In the genomic region with DNA sequence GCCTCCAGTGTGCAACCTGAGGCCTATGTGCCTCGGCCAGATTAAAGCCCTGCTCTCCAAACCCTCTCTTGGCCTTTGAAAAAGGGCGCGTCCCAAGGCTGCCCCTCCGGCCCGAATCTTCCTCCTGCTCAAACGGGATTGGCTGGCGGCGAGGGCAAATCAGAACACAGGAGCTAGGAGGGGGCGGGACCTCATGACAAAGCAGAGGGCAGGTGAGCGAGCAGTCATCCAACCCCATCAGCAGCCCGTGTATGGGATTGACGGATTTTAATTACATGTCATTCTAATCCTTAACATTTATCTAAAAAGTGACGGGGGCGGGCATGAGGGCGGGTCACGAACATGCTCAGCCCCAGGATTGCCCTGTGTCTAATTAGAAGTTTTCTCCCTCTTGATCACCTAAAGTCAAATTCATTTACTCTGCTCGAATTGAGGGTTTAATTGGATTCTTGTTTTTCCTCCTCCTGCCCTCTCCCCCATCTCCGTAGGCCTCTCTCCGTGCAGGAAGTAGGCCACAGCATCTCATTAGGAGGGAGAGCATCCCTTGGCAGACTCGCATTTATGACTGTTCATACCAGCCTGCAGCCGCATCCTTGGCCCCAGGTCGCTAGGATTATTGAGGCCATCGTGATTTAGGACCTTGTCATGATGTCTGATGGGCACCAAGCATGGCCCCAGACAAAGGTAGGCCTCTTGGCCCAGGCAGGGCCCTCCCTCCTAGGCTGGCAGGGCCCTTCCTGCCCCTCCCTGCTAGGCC, we compare ENCODE assay signal across 34 cellular contexts.
A peak's percentile ranks its signal among the peaks of the same experiment; 100 is the strongest.
DNase-seq lines count a peak whose midpoint lies in the region; ATAC-seq, FAIRE-seq and TF ChIP-seq lines count a peak whose summit lies in the region.
"Had no signal": no experiment of that assay in that cellular context is flagged by ENCODE, and none has a peak within 500 bp of the region (broad histone marks: within the 10 kb centered on the region; RNA-seq: fewer than 3 reads in every experiment).

No MANE protein-coding gene starts in this region.

- H2BK12ac ChIP-seq in H1 (ENCODE audit: low read depth, low read length), result no peak overlapping the region; the same call in 1 of the 2 replicates

- H2BK5ac ChIP-seq in H1 (ENCODE audit: low read depth, low read length) (no peak overlapping the region), mesendoderm (ENCODE audit: low read length) (no peak overlapping the region)

- H3K56ac ChIP-seq in H1 (replicated peaks; ENCODE audit: insufficient read length, low read depth, low read length) (no peak overlapping the region), mesendoderm (ENCODE audit: low read length) (no peak overlapping the region)

- no peaks in the 10 kb centered on the region for H3K9me3 ChIP-seq in H1 (ENCODE audit: insufficient read depth in 2 of 2, low read depth in 1 of 2, low read length in 1 of 2)

- no peak overlapping the region for H2BK20ac ChIP-seq in H1 (ENCODE audit: low read length)

- H4K91ac ChIP-seq in H1 (replicated peaks; ENCODE audit: insufficient read length, low read length), result no peak overlapping the region

- ATAC-seq in activated T-helper 17 cell treated with anti-CD3 and anti-CD28 coated beads, Interleukin-2, amount 50 U/mL, for 72 hours (replicated peaks), result no peak
- ATAC-seq: activated CD4-positive, CD25-positive, alpha-beta regulatory T cell treated with anti-CD3 and anti-CD28 coated beads, Interleukin-2, amount 50 U/mL, for 24 hours; gastroesophageal sphincter; SK-N-SH treated with all-trans-retinoic acid at 6 μM for 48 hours; stimulated activated effector memory CD8-positive, alpha-beta T cell treated with anti-CD3 and anti-CD28 coated beads, Interleukin-12 subunit alpha, Interleukin-12 subunit beta, amount 100 ng/mL, for 72 hours had no signal

- H3K9me3 Mint-ChIP-seq in activated T-helper 17 cell treated with anti-CD3 and anti-CD28 coated beads, Interleukin-2, amount 50 U/mL, for 72 hours, result peaks cover 7% of the 10 kb centered on the region
- H3K9me3 Mint-ChIP-seq: activated naive CD4-positive, alpha-beta T cell treated with anti-CD3 and anti-CD28 coated beads, Interleukin-2, amount 50 U/mL, for 24 hours; stimulated activated effector memory CD8-positive, alpha-beta T cell treated with anti-CD3 and anti-CD28 coated beads, Interleukin-12 subunit alpha, Interleukin-12 subunit beta, amount 100 ng/mL, for 72 hours had no signal

- H2BK15ac ChIP-seq in H1 (ENCODE audit: low read length) (no peak overlapping the region; the same call in 1 of the 2 replicates), mesendoderm (replicated peaks; ENCODE audit: low read depth) (no peak overlapping the region)

- 57% methylated on average over 23 of the region's 23 CpGs; no CpG with 5 or more reads in 1 of the 2 experiments for WGBS in H1 (ENCODE audit: extremely low coverage in 1 of 2, insufficient coverage in 1 of 2, insufficient read length in 1 of 2, insufficient replicate concordance in 2 of 2, low coverage in 1 of 2, low lambda C conversion rate in 2 of 2, missing lambda C conversion rate in 1 of 2), 2 experiments
- no CpG with 5 or more reads among the region's 23 CpGs for WGBS in mesendoderm (ENCODE audit: extremely low coverage, insufficient coverage, low lambda C conversion rate)

- H3K4me3 Mint-ChIP-seq in activated T-helper 17 cell treated with anti-CD3 and anti-CD28 coated beads, Interleukin-2, amount 50 U/mL, for 72 hours, result no peak overlapping the region
- H3K4me3 Mint-ChIP-seq: activated CD4-positive, alpha-beta memory T cell treated with anti-CD3 and anti-CD28 coated beads for 36 hours; activated naive CD4-positive, alpha-beta T cell treated with anti-CD3 and anti-CD28 coated beads, Interleukin-2, amount 50 U/mL, for 24 hours; stimulated activated effector memory CD8-positive, alpha-beta T cell treated with anti-CD3 and anti-CD28 coated beads, Interleukin-12 subunit alpha, Interleukin-12 subunit beta, amount 100 ng/mL, for 72 hours; T-helper 1 cell treated with Interleukin-12 subunit alpha and Interleukin-12 subunit beta and Interleukin-4 antibody, amounts not matched to agents 30 μg/mL and 1 μg/mL, for 36 hours had no signal

- no peaks in the 10 kb centered on the region for H3K79me2 ChIP-seq in H1 (ENCODE audit: control insufficient read depth in 1 of 2, insufficient read depth in 2 of 2, low read length in 2 of 2)
- no peaks in the 10 kb centered on the region for H3K79me2 ChIP-seq in mesendoderm (ENCODE audit: control insufficient read depth, insufficient read depth, low read length)

- TF ChIP-seq CTCF in H1 (IDR thresholded peaks at IDR 0.05; ENCODE audit: control extremely low read depth in 1 of 3, insufficient read depth in 1 of 3, low read depth in 1 of 3, low read length in 3 of 3), result no peak

- no peak overlapping the region for H3K27ac Mint-ChIP-seq in activated T-helper 17 cell treated with anti-CD3 and anti-CD28 coated beads, Interleukin-2, amount 50 U/mL, for 72 hours
- H3K27ac Mint-ChIP-seq: activated CD4-positive, alpha-beta memory T cell treated with anti-CD3 and anti-CD28 coated beads for 36 hours; activated naive CD4-positive, alpha-beta T cell treated with anti-CD3 and anti-CD28 coated beads, Interleukin-2, amount 50 U/mL, for 24 hours; progenitor cell of endocrine pancreas; stimulated activated effector memory CD8-positive, alpha-beta T cell treated with anti-CD3 and anti-CD28 coated beads, Interleukin-12 subunit alpha, Interleukin-12 subunit beta, amount 100 ng/mL, for 72 hours; T-helper 1 cell treated with Interleukin-12 subunit alpha and Interleukin-12 subunit beta and Interleukin-4 antibody, amounts not matched to agents 30 μg/mL and 1 μg/mL, for 36 hours had no signal

- H2BK120ac ChIP-seq in H1 (replicated peaks; ENCODE audit: low read depth, low read length) (no peak overlapping the region), mesendoderm (ENCODE audit: low read depth, low read length) (no peak overlapping the region)

- peak in 1 of 2 experiments; percentile 19; a peak in 1 of 4 replicates for TF ChIP-seq RAD21 in H1 (IDR thresholded peaks at IDR 0.05 in 1 of 2, conservative IDR thresholded peaks at IDR 0.05 in 1 of 2; ENCODE audit: low read depth in 2 of 2, low read length in 2 of 2)

- H3K23me2 ChIP-seq in H1 (ENCODE audit: low read depth, low read length), result no peaks in the 10 kb centered on the region; the same call in 1 of the 2 replicates

- no peak overlapping the region for H4K5ac ChIP-seq in H1 (ENCODE audit: insufficient read length, low read depth, low read length)
- H4K5ac ChIP-seq in mesendoderm (ENCODE audit: low read length), result no peak overlapping the region

- no peaks in the 10 kb centered on the region for H3K4me1 Mint-ChIP-seq in activated T-helper 17 cell treated with anti-CD3 and anti-CD28 coated beads, Interleukin-2, amount 50 U/mL, for 72 hours
- H3K4me1 Mint-ChIP-seq: activated naive CD4-positive, alpha-beta T cell treated with anti-CD3 and anti-CD28 coated beads, Interleukin-2, amount 50 U/mL, for 24 hours; stimulated activated effector memory CD8-positive, alpha-beta T cell treated with anti-CD3 and anti-CD28 coated beads, Interleukin-12 subunit alpha, Interleukin-12 subunit beta, amount 100 ng/mL, for 72 hours had no signal

- no peak for TF ChIP-seq POLR2A in H1 (IDR thresholded peaks at IDR 0.05; ENCODE audit: control extremely low read depth in 1 of 2, low read depth in 2 of 2, low read length in 2 of 2)

- H4K20me1 ChIP-seq in H1 (replicated peaks in 1 of 2; ENCODE audit: control insufficient read depth in 1 of 2, insufficient read depth in 2 of 2, low read length in 2 of 2), result no peaks in the 10 kb centered on the region

- FAIRE-seq in H1 (lab: Jason Lieb, UNC), result no peak
- FAIRE-seq: endothelial cell of umbilical vein, G401.6, TTC549 had no signal

- H3K4ac ChIP-seq in H1 (replicated peaks; ENCODE audit: insufficient read length, low read depth, low read length), result no peak overlapping the region
- no peak overlapping the region for H3K4ac ChIP-seq in mesendoderm (ENCODE audit: low read depth, low read length)

- POLR2A ChIA-PET in H1 (lab: Charles Lee; ENCODE audit: partially characterized antibody), result interaction anchor here (1.4 kb wide), 1 partner anchor 31 kb away, joined by 3 read pairs; no protein-coding TSS in a partner anchor

- H4K8ac ChIP-seq in H1 (ENCODE audit: extremely low read depth, insufficient read depth, low read length) (no peak overlapping the region), mesendoderm (ENCODE audit: low read depth, low read length) (no peak overlapping the region)

- H3K36me3 ChIP-seq in H1 (ENCODE audit: control insufficient read depth in 2 of 4, insufficient read depth in 4 of 4, low read length in 3 of 4) (no peaks in the 10 kb centered on the region), mesendoderm (ENCODE audit: control insufficient read depth, insufficient read depth, low read length) (no peaks in the 10 kb centered on the region)
- H3K36me3 ChIP-seq: breast epithelium, gastroesophageal sphincter, left ventricle myocardium inferior had no signal

- H3K27me3 ChIP-seq in H1 (replicated peaks in 1 of 4; ENCODE audit: control insufficient read depth in 3 of 4, extremely low read depth in 1 of 4, insufficient read depth in 3 of 4, low read length in 3 of 4) (no peaks in the 10 kb centered on the region; a peak in 1 of 7 replicates), mesendoderm (ENCODE audit: insufficient read depth, low read length, poor library complexity) (no peaks in the 10 kb centered on the region)
- H3K27me3 ChIP-seq: breast epithelium, gastroesophageal sphincter had no signal

- no peak overlapping the region for H3K14ac ChIP-seq in H1 (ENCODE audit: insufficient read length)

- TF ChIP-seq EP300 in H1 (IDR thresholded peaks at IDR 0.05; ENCODE audit: borderline replicate concordance in 1 of 2, low read depth in 2 of 2, low read length in 2 of 2), result no peak

- CTCF ChIA-PET in H1 (lab: Charles Lee; ENCODE audit: partially characterized antibody), result interaction anchor here (0.6 kb wide), 2 partner anchors 179 to 340 kb away, joined by 3 read pairs; no protein-coding TSS in a partner anchor

- no peak overlapping the region for H3K9ac ChIP-seq in H1 (replicated peaks in 1 of 4; ENCODE audit: extremely low read depth in 1 of 4, low read depth in 3 of 4, low read length in 3 of 4)
- H3K9ac ChIP-seq in mesendoderm (ENCODE audit: low read length), result no peak overlapping the region

- H3K4me3 ChIP-seq in H1 (ENCODE audit: extremely low read depth in 1 of 4, insufficient read depth in 2 of 4, low read depth in 3 of 4, low read length in 4 of 4) (no peak overlapping the region), mesendoderm (ENCODE audit: low read length) (no peak overlapping the region)
- H3K4me3 ChIP-seq: breast epithelium, gastroesophageal sphincter, left ventricle myocardium inferior, PC-9 had no signal

- peak overlapping the region; percentile 77; the same call in 1 of the 2 replicates for H2AFZ ChIP-seq in H1 (ENCODE audit: low read length)
- H2AFZ ChIP-seq: PC-9 had no signal

- peaks cover 4% of the 10 kb centered on the region for H3K27me3 Mint-ChIP-seq in activated T-helper 17 cell treated with anti-CD3 and anti-CD28 coated beads, Interleukin-2, amount 50 U/mL, for 72 hours
- H3K27me3 Mint-ChIP-seq: activated CD4-positive, alpha-beta memory T cell treated with anti-CD3 and anti-CD28 coated beads for 36 hours; activated naive CD4-positive, alpha-beta T cell treated with anti-CD3 and anti-CD28 coated beads, Interleukin-2, amount 50 U/mL, for 24 hours had no signal

- H2AK5ac ChIP-seq in H1 (ENCODE audit: low read depth, low read length), result no peak overlapping the region
- H2AK5ac ChIP-seq in mesendoderm (ENCODE audit: low read length), result no peak overlapping the region

- no peak overlapping the region for H3K23ac ChIP-seq in H1 (ENCODE audit: insufficient read length)
- H3K23ac ChIP-seq in mesendoderm (ENCODE audit: low read length), result no peak overlapping the region

- H3K4me2 ChIP-seq in H1 (ENCODE audit: insufficient read depth in 1 of 2, low read depth in 2 of 2, low read length in 2 of 2) (no peak overlapping the region), mesendoderm (ENCODE audit: low read length) (no peak overlapping the region)
- H3K4me2 ChIP-seq: PC-9 had no signal

- H3K18ac ChIP-seq in H1 (ENCODE audit: extremely low read depth, low read length) (no peak overlapping the region), mesendoderm (ENCODE audit: low read length) (no peak overlapping the region)

- H3K36me3 Mint-ChIP-seq in activated T-helper 17 cell treated with anti-CD3 and anti-CD28 coated beads, Interleukin-2, amount 50 U/mL, for 72 hours (ENCODE audit: low read depth), result no peaks in the 10 kb centered on the region
- H3K36me3 Mint-ChIP-seq: activated CD4-positive, alpha-beta memory T cell treated with anti-CD3 and anti-CD28 coated beads for 36 hours; activated naive CD4-positive, alpha-beta T cell treated with anti-CD3 and anti-CD28 coated beads, Interleukin-2, amount 50 U/mL, for 24 hours; stimulated activated effector memory CD8-positive, alpha-beta T cell treated with anti-CD3 and anti-CD28 coated beads, Interleukin-12 subunit alpha, Interleukin-12 subunit beta, amount 100 ng/mL, for 72 hours had no signal

- H3K79me1 ChIP-seq in H1 (ENCODE audit: low read depth, low read length), result no peaks in the 10 kb centered on the region
- no peaks in the 10 kb centered on the region for H3K79me1 ChIP-seq in mesendoderm (ENCODE audit: low read length)

- H3K4me1 ChIP-seq in H1 (replicated peaks in 1 of 4; ENCODE audit: control insufficient read depth in 3 of 4, insufficient read depth in 4 of 4, low read length in 3 of 4), result no peaks in the 10 kb centered on the region
- H3K4me1 ChIP-seq in mesendoderm (ENCODE audit: control insufficient read depth, low read depth, low read length), result no peaks in the 10 kb centered on the region
- H3K4me1 ChIP-seq: breast epithelium, gastroesophageal sphincter, left ventricle myocardium inferior had no signal

- H3K27ac ChIP-seq in H1 (ENCODE audit: low read depth, low read length) (no peak overlapping the region), mesendoderm (ENCODE audit: low read depth, low read length) (no peak overlapping the region)
- H3K27ac ChIP-seq: 22Rv1, breast epithelium, gastroesophageal sphincter, left ventricle myocardium inferior, PC-9 had no signal

- peak; percentile 22 for DNase-seq in activated effector memory CD4-positive, alpha-beta T cell treated with anti-CD3 and anti-CD28 coated beads, Interleukin-2, amount 50 U/mL, for 16 hours
- no peak for DNase-seq in activated effector memory CD4-positive, alpha-beta T cell treated with Interleukin-2 at 50 U/mL for 16 hours
- peak in 1 of 2 experiments; percentile 80 for DNase-seq in H1 (ENCODE audit: low read depth in 1 of 2, low spot score in 2 of 2)
- peak; percentile 82 for DNase-seq in mesendoderm
- no peak for DNase-seq in HCEC 1CT
- no peak for DNase-seq in occipital lobe (lab: John Stamatoyannopoulos, UW)
- no peak for DNase-seq in anterior cingulate cortex (lab: John Stamatoyannopoulos, UW)
- DNase-seq: activated CD4-positive, alpha-beta memory T cell treated with anti-CD3 and anti-CD28 coated beads for 36 hours; activated CD8-positive, alpha-beta memory T cell treated with anti-CD3 and anti-CD28 coated beads, Interleukin-2, amount 50 U/mL, for 4 hours; amygdala; C1 segment of cervical spinal cord; COR-L47; DMS53; KG1; left ventricle myocardium inferior; mesenchymal stem cell; NCI-H1105; NCI-H187; NCI-H2227 treated with DMSO at 0.1 percent for 48 hours; NCI-H526; PC-9 had no signal

Comparison
In these comparisons a context has a peak if more than half of its experiments do, and no peak if none do; other contexts are left out.
1. DNase-seq: peak in activated effector memory CD4-positive, alpha-beta T cell treated with anti-CD3 and anti-CD28 coated beads, Interleukin-2, amount 50 U/mL, for 16 hours (single experiment) and mesendoderm (single experiment); none in activated effector memory CD4-positive, alpha-beta T cell treated with Interleukin-2 at 50 U/mL for 16 hours (single experiment), HCEC 1CT (single experiment), occipital lobe (single experiment) and anterior cingulate cortex (0 of 58).